8 cellular contexts compared by ENCODE assay signal in genomic region chr2:201258666-201258999, GRCh38. TPM values are rescaled to one million over a fixed set of nuclear protein-coding genes. Genes with fewer than 3 reads are reported as not detected.
A peak's percentile ranks its signal among the peaks of the same experiment; 100 is the strongest.
DNase-seq lines count a peak whose midpoint lies in the region; ATAC-seq and TF ChIP-seq lines count a peak whose summit lies in the region.

No MANE protein-coding gene starts in this region.

- H4K20me1 ChIP-seq in OCI-LY3 (ENCODE audit: insufficient read depth, low read length) (peaks cover 17% of the 10 kb centered on the region), osteoblast (ENCODE audit: insufficient read depth, low read length) (no peaks in the 10 kb centered on the region)

- H3K27me3 Mint-ChIP-seq in endodermal cell (ENCODE audit: insufficient read depth), result no peaks in the 10 kb centered on the region

- no peaks in the 10 kb centered on the region for H3K9me3 ChIP-seq in OCI-LY3 (ENCODE audit: insufficient read depth, low read length)
- H3K9me3 ChIP-seq in endodermal cell (ENCODE audit: control insufficient read depth, low read length), result no peaks in the 10 kb centered on the region
- no peaks in the 10 kb centered on the region for H3K9me3 ChIP-seq in osteoblast (ENCODE audit: low read depth, low read length)

- H3K9me3 Mint-ChIP-seq in endodermal cell, result no peaks in the 10 kb centered on the region

- H3K4me2 ChIP-seq in OCI-LY3 (ENCODE audit: low read length), result peak overlapping the region; percentile 97
- H3K4me2 ChIP-seq in osteoblast (ENCODE audit: insufficient read depth, low read length), result peak overlapping the region; percentile 97

- H3K79me2 ChIP-seq in OCI-LY3 (ENCODE audit: low read length) (peaks cover 66% of the 10 kb centered on the region), osteoblast (ENCODE audit: insufficient read depth, low read length) (peaks cover 42% of the 10 kb centered on the region)

- DNase-seq in NOMO-1 (lab: John Stamatoyannopoulos, UW; ENCODE audit: unreplicated experiment in 2 of 2) (peak; percentile 71 to 84), NOMO-1 treated with DMSO at 0.1 percent for 48 hours (lab: John Stamatoyannopoulos, UW; ENCODE audit: unreplicated experiment) (no peak), endodermal cell (peak; percentile 73), osteoblast (ENCODE audit: insufficient read length, low spot score, missing footprints) (peak; percentile 3), kidney tubule cell (ENCODE audit: low spot score) (no peak), C1 segment of cervical spinal cord (lab: John Stamatoyannopoulos, UW) (no peak)

- H3K4me1 ChIP-seq in OCI-LY3 (ENCODE audit: low read length) (peaks cover 71% of the 10 kb centered on the region), endodermal cell (ENCODE audit: control insufficient read depth, insufficient read depth, low read length) (no peaks in the 10 kb centered on the region), osteoblast (ENCODE audit: insufficient read depth, low read length) (peaks cover 43% of the 10 kb centered on the region)

- peak; percentile 37; the same call in 1 of the 2 replicates for TF ChIP-seq CTCF in OCI-LY3 (IDR thresholded peaks at IDR 0.05; ENCODE audit: low read depth, low read length)
- TF ChIP-seq CTCF in endodermal cell (conservative IDR thresholded peaks at IDR 0.05), result peak; percentile 18
- TF ChIP-seq CTCF in osteoblast (IDR thresholded peaks at IDR 0.05; ENCODE audit: extremely low read depth, low read depth, low read length), result no peak

- peak overlapping the region; percentile 86 for H3K9ac ChIP-seq in OCI-LY3 (ENCODE audit: low read length)
- H3K9ac ChIP-seq in endodermal cell (ENCODE audit: extremely low read depth, low read length, poor library complexity, severe bottlenecking), result no peak overlapping the region

- H3K4me1 Mint-ChIP-seq in endodermal cell, result peaks cover 26% of the 10 kb centered on the region

- no peak for ATAC-seq in GM21576 (IDR thresholded peaks at IDR 0.05; ENCODE audit: unreplicated experiment)

- peak overlapping the region; percentile 97 for H3K27ac ChIP-seq in OCI-LY3 (ENCODE audit: low read length)
- no peak overlapping the region for H3K27ac ChIP-seq in endodermal cell (ENCODE audit: low read depth, low read length)
- H3K27ac ChIP-seq in osteoblast (ENCODE audit: low read depth, low read length), result peak overlapping the region; percentile 97

- H3K27me3 ChIP-seq in OCI-LY3 (ENCODE audit: low read depth, low read length), result no peaks in the 10 kb centered on the region
- no peaks in the 10 kb centered on the region for H3K27me3 ChIP-seq in endodermal cell (ENCODE audit: control insufficient read depth, insufficient read depth, low read length, poor library complexity, severe bottlenecking)
- no peaks in the 10 kb centered on the region for H3K27me3 ChIP-seq in osteoblast (ENCODE audit: insufficient read depth, low read length)

- 10 to 34% methylated on average over 5 to 8 of the region's 8 CpGs for WGBS in endodermal cell (ENCODE audit: insufficient coverage in 1 of 2, insufficient read length in 1 of 2), 2 experiments

- peak overlapping the region; percentile 75 for H3K4me3 ChIP-seq in OCI-LY3 (ENCODE audit: low read length)
- H3K4me3 ChIP-seq in endodermal cell (ENCODE audit: low read length), result peak overlapping the region; percentile 63
- H3K4me3 ChIP-seq in osteoblast (ENCODE audit: insufficient read depth, low read length), result peak overlapping the region; percentile 85

- H2AFZ ChIP-seq in OCI-LY3 (ENCODE audit: low read depth, low read length) (no peak overlapping the region), osteoblast (ENCODE audit: low read length) (peak overlapping the region; percentile 98)

- no peaks in the 10 kb centered on the region for H3K36me3 Mint-ChIP-seq in endodermal cell (ENCODE audit: low read depth)

- H3K36me3 ChIP-seq in OCI-LY3 (replicated peaks; ENCODE audit: low read depth, low read length) (peaks cover 10% of the 10 kb centered on the region), endodermal cell (ENCODE audit: control insufficient read depth, insufficient read depth, low read length) (no peaks in the 10 kb centered on the region), osteoblast (ENCODE audit: insufficient read depth, low read length) (no peaks in the 10 kb centered on the region)

- H3K4me3 Mint-ChIP-seq in endodermal cell, result peak overlapping the region; percentile 42

- peak overlapping the region; percentile 82 for H3K27ac Mint-ChIP-seq in endodermal cell

RNA-seq across cellular contexts. Expression of gene CASP8, which starts 1.7 kb away (rescaled TPM):
- total RNA-seq in endodermal cell, result 1 to 10 TPM; 5.4 to 9.0 TPM
- 1.4 TPM for polyA plus RNA-seq in endodermal cell (2013, experiment 1 of 2)
- 0.75 TPM for polyA plus RNA-seq in endodermal cell (2013, experiment 2 of 2)
- 19.4 and 23.2 TPM in 2 replicates for total RNA-seq in osteoblast

Comparison
In these comparisons a context has a peak if more than half of its experiments do, and no peak if none do; other contexts are left out.
1. DNase-seq: peak in NOMO-1 (2 of 2), endodermal cell (single experiment) and osteoblast (single experiment); none in NOMO-1 treated with DMSO at 0.1 percent for 48 hours (single experiment), kidney tubule cell (single experiment) and C1 segment of cervical spinal cord (0 of 14).
2. Peak in every context shown above with its lines, with median percentiles within 50 percentile points of each other: H3K4me3 ChIP-seq.